8 cellular contexts compared by ENCODE assay signal in genomic region chr16:84726079-84726669, GRCh38. TPM values are rescaled to one million over a fixed set of nuclear protein-coding genes. Genes with fewer than 3 reads are reported as not detected.
A peak's percentile ranks its signal among the peaks of the same experiment; 100 is the strongest.
DNase-seq lines count a peak whose midpoint lies in the region; TF ChIP-seq lines count a peak whose summit lies in the region.

No MANE protein-coding gene starts in this region.

- no peak overlapping the region for H3K4me3 ChIP-seq in Jurkat, Clone E6-1 (ENCODE audit: low read length)
- H3K4me3 ChIP-seq in fibroblast of villous mesenchyme (ENCODE audit: low read depth, low read length) = no peak overlapping the region

- H3K27me3 Mint-ChIP-seq in nephron progenitor cell (ENCODE audit: low read depth, poor library complexity) = peaks cover 3% of the 10 kb centered on the region

- peaks cover 20% of the 10 kb centered on the region for H3K36me3 Mint-ChIP-seq in nephron progenitor cell (ENCODE audit: low read depth)

- no peaks in the 10 kb centered on the region for H3K9me3 Mint-ChIP-seq in nephron progenitor cell

- POLR2A ChIA-PET in RWPE1 (lab: Yijun Ruan, JAX; ENCODE audit: low non-redundant PET) = no interaction called here

- no peak overlapping the region for H3K27ac Mint-ChIP-seq in nephron progenitor cell

- TF ChIP-seq CTCF in RWPE1 (conservative IDR thresholded peaks at IDR 0.05; ENCODE audit: low read depth) = peak; percentile 94
- peak; percentile 93 for TF ChIP-seq CTCF in fibroblast of villous mesenchyme (IDR thresholded peaks at IDR 0.05; ENCODE audit: insufficient read depth, low read depth, low read length)
- peak; percentile 98 for TF ChIP-seq CTCF in nephron progenitor cell (IDR thresholded peaks at IDR 0.05)

- H3K4me3 Mint-ChIP-seq in nephron progenitor cell = peak overlapping the region; percentile 30

- H3K27ac ChIP-seq in RWPE1 = peak overlapping the region; percentile 60

- peaks cover 86% of the 10 kb centered on the region for H3K4me1 Mint-ChIP-seq in nephron progenitor cell

- CTCF ChIA-PET in RWPE1 (lab: Yijun Ruan, JAX) = interaction anchor here (0.6 to 3.0 kb wide), 19 partner anchors 8 to 215 kb away, joined by 3 to 27 read pairs (median 4); partner anchors contain the start of gene KLHL36

- DNase-seq in NCI-H1436 (lab: John Stamatoyannopoulos, UW) = peak; percentile 70
- DNase-seq in NCI-H1436 treated with DMSO at 0.1 percent for 48 hours (lab: John Stamatoyannopoulos, UW) = no peak
- DNase-seq in Jurkat, Clone E6-1 (ENCODE audit: low read depth, low spot score) = peak; percentile 65
- peak; percentile 67 for DNase-seq in RWPE1 (ENCODE audit: low spot score)
- peak; percentile 70 for DNase-seq in activated T-helper 9 cell treated with anti-CD3 and anti-CD28 coated beads, Interleukin-2, amount 50 U/mL, for 16 hours (ENCODE audit: low read depth)
- DNase-seq in fibroblast of villous mesenchyme (ENCODE audit: low read depth) = peak; percentile 87
- DNase-seq in nephron progenitor cell = peak; percentile 93
- peak; percentile 39 to 86 (median 78) for DNase-seq in stimulated activated naive CD4-positive, alpha-beta T cell (lab: John Stamatoyannopoulos, UW)

RNA-seq across cellular contexts. Expression of gene USP10, which starts 26.4 kb away (rescaled TPM):
- polyA plus RNA-seq in Jurkat, Clone E6-1 (2012; ENCODE audit: insufficient read depth, insufficient read length) = 102 TPM
- total RNA-seq in fibroblast of villous mesenchyme = 53.1 and 65.2 TPM in 2 replicates
